Comparison of ENCODE assay signal across 1 cellular context in the genomic region with DNA sequence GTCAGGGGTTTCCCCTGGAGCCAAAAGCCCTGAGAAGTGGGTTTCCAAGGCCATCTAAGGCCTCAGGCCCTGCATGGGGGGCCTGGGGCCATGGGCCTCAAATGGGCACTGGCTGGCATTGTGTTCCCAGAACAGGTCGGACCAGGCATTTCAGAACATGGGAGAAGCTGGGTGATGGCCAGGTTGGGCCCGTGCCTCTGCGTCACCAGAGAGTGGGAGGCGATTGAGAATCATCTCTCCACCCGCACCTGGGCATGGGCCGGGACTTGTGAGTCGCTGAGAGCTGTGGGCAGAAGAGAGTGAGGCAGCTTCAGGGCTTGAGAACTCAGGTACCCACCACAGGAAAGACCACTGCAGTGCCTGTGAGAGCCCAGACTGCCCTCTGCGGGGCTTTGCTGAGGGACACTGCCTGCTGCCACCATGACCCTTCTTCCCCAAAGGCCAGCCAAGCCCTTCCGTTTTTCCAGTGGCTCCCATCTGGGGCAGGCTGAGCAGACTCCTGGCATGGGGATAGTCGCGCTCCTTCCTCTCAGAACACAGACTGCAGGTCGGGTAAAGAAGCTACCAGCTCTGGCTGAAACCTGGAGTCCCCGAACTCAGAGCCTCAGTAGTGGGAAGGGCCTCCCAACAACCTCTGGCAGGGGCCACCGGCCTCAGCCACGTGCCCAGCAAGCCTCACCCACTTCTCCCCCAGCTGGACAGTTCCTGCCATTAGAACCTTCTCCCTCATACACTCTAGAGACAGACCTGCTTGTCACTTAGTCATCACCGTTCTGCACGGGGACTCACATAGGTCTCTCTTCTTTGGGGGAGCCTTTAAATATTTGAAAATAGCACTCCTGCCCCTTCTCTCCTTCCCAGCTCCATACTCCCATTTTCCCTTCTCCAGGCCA.
TF ChIP-seq lines count a peak whose summit lies in the region.

No MANE protein-coding gene starts in this region.

TF ChIP-seq in HEK293, 187 proteins besides CTCF, POLR2A, EP300 and RAD21 (continued from another document):
- TF ChIP-seq AEBP2 (tag by site-specific recombination; IDR thresholded peaks at IDR 0.05; ENCODE audit: borderline replicate concordance) (no peak), ZSCAN23 (tag by site-specific recombination; IDR thresholded peaks at IDR 0.05) (no peak), ZBTB26 (tag by site-specific recombination; optimal IDR thresholded peaks at IDR 0.05) (no peak), ZNF654 (tag by site-specific recombination; IDR thresholded peaks at IDR 0.05; ENCODE audit: low read depth) (no peak), ZNF600 (tag by site-specific recombination; IDR thresholded peaks at IDR 0.05) (0 out of 2 replicates have a peak, but pooled peaks have one; percentile 19), ZNF624 (tag by site-specific recombination; IDR thresholded peaks at IDR 0.05) (no peak), EGR2 (tag by site-specific recombination; IDR thresholded peaks at IDR 0.05; ENCODE audit: low read depth) (peak; percentile 26; the same call in 1 of the 2 replicates), ZFHX2 (tag by site-specific recombination; conservative IDR thresholded peaks at IDR 0.05) (0 out of 2 replicates have a peak, but pooled peaks have one; percentile 24), ZNF48 (tag by site-specific recombination; IDR thresholded peaks at IDR 0.05) (no peak)
- TF ChIP-seq, protein P1, sequence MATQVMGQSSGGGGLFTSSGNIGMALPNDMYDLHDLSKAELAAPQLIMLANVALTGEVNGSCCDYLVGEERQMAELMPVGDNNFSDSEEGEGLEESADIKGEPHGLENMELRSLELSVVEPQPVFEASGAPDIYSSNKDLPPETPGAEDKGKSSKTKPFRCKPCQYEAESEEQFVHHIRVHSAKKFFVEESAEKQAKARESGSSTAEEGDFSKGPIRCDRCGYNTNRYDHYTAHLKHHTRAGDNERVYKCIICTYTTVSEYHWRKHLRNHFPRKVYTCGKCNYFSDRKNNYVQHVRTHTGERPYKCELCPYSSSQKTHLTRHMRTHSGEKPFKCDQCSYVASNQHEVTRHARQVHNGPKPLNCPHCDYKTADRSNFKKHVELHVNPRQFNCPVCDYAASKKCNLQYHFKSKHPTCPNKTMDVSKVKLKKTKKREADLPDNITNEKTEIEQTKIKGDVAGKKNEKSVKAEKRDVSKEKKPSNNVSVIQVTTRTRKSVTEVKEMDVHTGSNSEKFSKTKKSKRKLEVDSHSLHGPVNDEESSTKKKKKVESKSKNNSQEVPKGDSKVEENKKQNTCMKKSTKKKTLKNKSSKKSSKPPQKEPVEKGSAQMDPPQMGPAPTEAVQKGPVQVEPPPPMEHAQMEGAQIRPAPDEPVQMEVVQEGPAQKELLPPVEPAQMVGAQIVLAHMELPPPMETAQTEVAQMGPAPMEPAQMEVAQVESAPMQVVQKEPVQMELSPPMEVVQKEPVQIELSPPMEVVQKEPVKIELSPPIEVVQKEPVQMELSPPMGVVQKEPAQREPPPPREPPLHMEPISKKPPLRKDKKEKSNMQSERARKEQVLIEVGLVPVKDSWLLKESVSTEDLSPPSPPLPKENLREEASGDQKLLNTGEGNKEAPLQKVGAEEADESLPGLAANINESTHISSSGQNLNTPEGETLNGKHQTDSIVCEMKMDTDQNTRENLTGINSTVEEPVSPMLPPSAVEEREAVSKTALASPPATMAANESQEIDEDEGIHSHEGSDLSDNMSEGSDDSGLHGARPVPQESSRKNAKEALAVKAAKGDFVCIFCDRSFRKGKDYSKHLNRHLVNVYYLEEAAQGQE (tag by site-specific recombination; IDR thresholded peaks at IDR 0.05) = peak; percentile 65; the same call in 1 of the 2 replicates
